ENCODE assay signal across 1 cellular context in the genomic region with DNA sequence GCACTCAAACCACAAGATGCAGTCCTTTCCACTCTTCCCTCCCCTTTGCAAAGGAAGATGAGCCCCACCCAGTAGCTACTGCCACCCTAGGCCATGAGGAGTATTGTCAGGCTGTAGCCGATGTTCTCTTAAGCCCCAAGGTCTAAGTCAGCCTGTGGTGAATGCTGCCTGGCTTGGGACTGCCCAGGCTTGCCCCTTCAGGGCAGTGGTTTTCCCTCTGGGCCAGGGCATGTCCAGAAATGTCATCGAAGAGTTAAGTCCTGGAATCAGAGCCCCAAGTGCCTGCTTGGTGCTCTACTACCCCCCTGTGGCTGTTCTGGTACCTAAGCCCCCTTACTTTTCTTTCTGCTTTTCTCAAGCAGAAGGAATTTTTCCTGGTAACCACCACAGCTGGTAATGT.
TF ChIP-seq lines count a peak whose summit lies in the region.

No MANE protein-coding gene starts in this region.

TF ChIP-seq in IMR-90, 13 proteins besides CTCF, POLR2A, EP300 and RAD21:
- TF ChIP-seq, protein P1, sequence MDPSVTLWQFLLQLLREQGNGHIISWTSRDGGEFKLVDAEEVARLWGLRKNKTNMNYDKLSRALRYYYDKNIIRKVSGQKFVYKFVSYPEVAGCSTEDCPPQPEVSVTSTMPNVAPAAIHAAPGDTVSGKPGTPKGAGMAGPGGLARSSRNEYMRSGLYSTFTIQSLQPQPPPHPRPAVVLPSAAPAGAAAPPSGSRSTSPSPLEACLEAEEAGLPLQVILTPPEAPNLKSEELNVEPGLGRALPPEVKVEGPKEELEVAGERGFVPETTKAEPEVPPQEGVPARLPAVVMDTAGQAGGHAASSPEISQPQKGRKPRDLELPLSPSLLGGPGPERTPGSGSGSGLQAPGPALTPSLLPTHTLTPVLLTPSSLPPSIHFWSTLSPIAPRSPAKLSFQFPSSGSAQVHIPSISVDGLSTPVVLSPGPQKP (IDR thresholded peaks at IDR 0.05; ENCODE audit: borderline replicate concordance, low read depth, low read length) = no peak
- TF ChIP-seq SMC3 (IDR thresholded peaks at IDR 0.05; ENCODE audit: low read depth, low read length) = peak; percentile 44
